Comparison of ENCODE assay signal across 8 cellular contexts in genomic region chr9:33162721-33163311, GRCh38. TPM values are rescaled to one million over a fixed set of nuclear protein-coding genes. Genes with fewer than 3 reads are reported as not detected.
A peak's percentile ranks its signal among the peaks of the same experiment; 100 is the strongest.
DNase-seq lines count a peak whose midpoint lies in the region; ATAC-seq, FAIRE-seq and TF ChIP-seq lines count a peak whose summit lies in the region.

No MANE protein-coding gene starts in this region.

- H3K4me3 ChIP-seq in Peyer's patch (peak overlapping the region in 1 of 4 donors; percentile 24), fibroblast of mammary gland (ENCODE audit: control insufficient read depth, low read depth, low read length) (no peak overlapping the region), prostate gland (peak overlapping the region in 1 of 2 donors; percentile 93)

- TF ChIP-seq CTCF in Peyer's patch (IDR thresholded peaks at IDR 0.05): no peak
- TF ChIP-seq CTCF in fibroblast of mammary gland (conservative IDR thresholded peaks at IDR 0.05; ENCODE audit: control insufficient read depth, insufficient read depth, low read depth, low read length): no peak
- no peak for TF ChIP-seq CTCF in prostate gland (IDR thresholded peaks at IDR 0.05)

- DNase-seq in COLO829 (ENCODE audit: low spot score) (peak; percentile 72), Peyer's patch (peak in 1 of 3 donors; percentile 70), fibroblast of mammary gland (ENCODE audit: low read depth) (peak; percentile 98), prostate gland (ENCODE audit: low spot score) (peak; percentile 90), HTR-8/SVneo (ENCODE audit: insufficient read length, low spot score) (no peak), OCI-M1 (lab: John Stamatoyannopoulos, UW) (no peak)

- H3K9me3 ChIP-seq in Peyer's patch: no peaks in the 10 kb centered on the region
- no peaks in the 10 kb centered on the region for H3K9me3 ChIP-seq in prostate gland

- 23% methylated on average over 9 of the region's 9 CpGs for WGBS in prostate gland

- no peak for ATAC-seq in HG02970 (IDR thresholded peaks at IDR 0.05; ENCODE audit: low FRiP score, unreplicated experiment)
- ATAC-seq in HG02571 (IDR thresholded peaks at IDR 0.05; ENCODE audit: unreplicated experiment): no peak

- H3K27me3 ChIP-seq in Peyer's patch (no peaks in the 10 kb centered on the region), prostate gland (replicated peaks; ENCODE audit: insufficient read depth) (no peaks in the 10 kb centered on the region)

- no peak for FAIRE-seq in HTR-8/SVneo (lab: Jason Lieb, UNC)

- peak overlapping the region; percentile 85 to 98 (median 92) for H3K27ac ChIP-seq in Peyer's patch
- peak overlapping the region; percentile 97 for H3K27ac ChIP-seq in prostate gland

- TF ChIP-seq POLR2A in Peyer's patch (IDR thresholded peaks at IDR 0.05) (peak in 1 of 2 donors; percentile 11), prostate gland (IDR thresholded peaks at IDR 0.05) (peak; percentile 16)

- peaks cover 37 to 76% (median 54%) of the 10 kb centered on the region in 4 donors for H3K4me1 ChIP-seq in Peyer's patch
- peaks cover 35% of the 10 kb centered on the region for H3K4me1 ChIP-seq in prostate gland (replicated peaks)

- no peaks in the 10 kb centered on the region for H3K36me3 ChIP-seq in Peyer's patch
- H3K36me3 ChIP-seq in prostate gland: no peaks in the 10 kb centered on the region

- intact Hi-C loops in prostate gland (cut with DNase I): no loop called here

RNA-seq across cellular contexts. Expression of gene B4GALT1, which starts 4.3 kb away (rescaled TPM):
- total RNA-seq in Peyer's patch (10 to 100 TPM; 26.4 to 65.3 (median 44.1) TPM), prostate gland (100 to 1,000 TPM; 153 to 185 TPM)

Comparison
In these comparisons a context has a peak if more than half of its experiments do, and no peak if none do; other contexts are left out.
1. DNase-seq: peak in COLO829 (single experiment), fibroblast of mammary gland (single experiment) and prostate gland (single experiment); none in HTR-8/SVneo (single experiment) and OCI-M1 (single experiment).